Comparison of ENCODE assay signal across 27 cellular contexts in the genomic region with DNA sequence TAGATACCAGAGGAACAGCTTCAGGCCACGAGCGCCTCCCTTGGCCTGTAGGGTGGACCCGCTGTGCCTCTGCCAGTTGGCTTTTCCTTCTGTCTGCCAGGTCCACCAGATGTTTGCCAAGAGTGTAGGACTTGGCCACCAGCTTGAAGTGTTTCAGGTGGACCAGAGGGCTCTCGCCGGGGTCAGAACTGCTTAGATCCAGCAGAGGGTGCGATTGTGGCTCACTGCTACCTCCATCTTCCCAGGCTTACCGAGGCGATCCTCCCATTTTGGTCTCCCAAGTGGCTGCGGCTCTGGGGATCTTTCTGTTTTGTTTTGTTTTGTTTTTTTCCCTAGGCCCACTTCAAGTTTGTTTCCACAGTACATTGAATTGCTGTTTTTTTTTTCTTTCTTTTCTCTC. TPM values are rescaled to one million over a fixed set of nuclear protein-coding genes. Genes with fewer than 3 reads are reported as not detected.
"Had no signal": no experiment of that assay in that cellular context is flagged by ENCODE, and none has a peak within 500 bp of the region (broad histone marks: within the 10 kb centered on the region; RNA-seq: fewer than 3 reads in every experiment).

No MANE protein-coding gene starts in this region.

- H3K4me3 ChIP-seq: cardiac muscle cell had no signal

- H3K27ac Mint-ChIP-seq: activated CD4-positive, alpha-beta memory T cell treated with anti-CD3 and anti-CD28 coated beads, Interleukin-2, amount 10 ng/mL, durations not matched to agents 7 days and 5 days; activated CD4-positive, alpha-beta T cell treated with anti-CD3 and anti-CD28 coated beads for 36 hours; activated naive CD4-positive, alpha-beta T cell treated with anti-CD3 and anti-CD28 coated beads, Interleukin-2, amount 10 ng/mL, durations not matched to agents 7 days and 5 days; activated naive CD8-positive, alpha-beta T cell treated with anti-CD3 and anti-CD28 coated beads for 36 hours; activated T-helper 17 cell treated with anti-CD3 and anti-CD28 coated beads, Interleukin-2, amount 50 U/mL, for 72 hours; T-cell had no signal

- H3K4me1 Mint-ChIP-seq: activated CD4-positive, alpha-beta memory T cell treated with anti-CD3 and anti-CD28 coated beads, Interleukin-2, amount 10 ng/mL, durations not matched to agents 7 days and 5 days; activated CD4-positive, alpha-beta T cell treated with anti-CD3 and anti-CD28 coated beads for 36 hours; activated naive CD4-positive, alpha-beta T cell treated with anti-CD3 and anti-CD28 coated beads, Interleukin-2, amount 10 ng/mL, durations not matched to agents 7 days and 5 days; activated naive CD8-positive, alpha-beta T cell treated with anti-CD3 and anti-CD28 coated beads for 36 hours; activated T-helper 17 cell treated with anti-CD3 and anti-CD28 coated beads, Interleukin-2, amount 50 U/mL, for 72 hours; T-cell had no signal

- H3K4me3 Mint-ChIP-seq: activated CD4-positive, alpha-beta memory T cell treated with anti-CD3 and anti-CD28 coated beads, Interleukin-2, amount 10 ng/mL, durations not matched to agents 7 days and 5 days; activated CD4-positive, alpha-beta T cell treated with anti-CD3 and anti-CD28 coated beads for 36 hours; activated naive CD4-positive, alpha-beta T cell treated with anti-CD3 and anti-CD28 coated beads, Interleukin-2, amount 10 ng/mL, durations not matched to agents 7 days and 5 days; activated naive CD8-positive, alpha-beta T cell treated with anti-CD3 and anti-CD28 coated beads for 36 hours; activated T-helper 17 cell treated with anti-CD3 and anti-CD28 coated beads, Interleukin-2, amount 50 U/mL, for 72 hours; T-cell had no signal

- ATAC-seq: activated CD4-positive, alpha-beta T cell treated with anti-CD3 and anti-CD28 coated beads for 36 hours; activated T-helper 17 cell treated with anti-CD3 and anti-CD28 coated beads, Interleukin-2, amount 50 U/mL, for 72 hours; T-cell had no signal

- H3K36me3 Mint-ChIP-seq: T-cell had no signal

- H3K27me3 Mint-ChIP-seq: activated CD4-positive, alpha-beta memory T cell treated with anti-CD3 and anti-CD28 coated beads, Interleukin-2, amount 10 ng/mL, durations not matched to agents 7 days and 5 days; activated CD4-positive, alpha-beta T cell treated with anti-CD3 and anti-CD28 coated beads for 36 hours; activated naive CD4-positive, alpha-beta T cell treated with anti-CD3 and anti-CD28 coated beads, Interleukin-2, amount 10 ng/mL, durations not matched to agents 7 days and 5 days; activated naive CD8-positive, alpha-beta T cell treated with anti-CD3 and anti-CD28 coated beads for 36 hours; activated T-helper 17 cell treated with anti-CD3 and anti-CD28 coated beads, Interleukin-2, amount 50 U/mL, for 72 hours; T-cell had no signal

- DNase-seq: activated CD4-positive, alpha-beta memory T cell treated with anti-CD3 and anti-CD28 coated beads, Interleukin-2, amount 10 ng/mL, durations not matched to agents 7 days and 5 days; activated CD4-positive, alpha-beta T cell treated with anti-CD3 and anti-CD28 coated beads for 36 hours; activated CD4-positive, alpha-beta T cell treated with anti-CD3 and anti-CD28 coated beads, Interleukin-2, amount 50 U/mL, for 1 hour; activated CD4-positive, CD25-positive, alpha-beta regulatory T cell; activated gamma-delta T cell treated with Interleukin-2 at 50 U/mL for 16 hours; activated naive CD4-positive, alpha-beta T cell treated with anti-CD3 and anti-CD28 coated beads, Interleukin-2, amount 10 ng/mL, durations not matched to agents 7 days and 5 days; activated naive CD8-positive, alpha-beta T cell treated with anti-CD3 and anti-CD28 coated beads for 36 hours; activated T-cell treated with anti-CD3 and anti-CD28 coated beads for 4 hours; activated T-cell treated with anti-CD3 and anti-CD28 coated beads, Interleukin-2, amount 50 U/mL, for 48 hours; brain microvascular endothelial cell; NCI-H1092 treated with DMSO at 0.1 percent for 48 hours; NCI-H1417 treated with DMSO at 0.1 percent for 48 hours; NCI-H1694; NCI-H2029; NCI-H2107; NCI-H2171 treated with DMSO at 0.1 percent for 48 hours; NCI-H226; NCI-H526 treated with DMSO at 0.1 percent for 48 hours; NCI-H82; SIG-M5; T-cell; T-helper 2 cell; T1000 had no signal

RNA-seq across cellular contexts. Expression of a gene that starts 23.0 kb away (rescaled TPM):
- total RNA-seq: MCF 10A, NCI-H460 had no signal
